In genomic region chr1:38000233-38000528, GRCh38 we compare ENCODE assay signal across 9 cellular contexts. TPM values are rescaled to one million over a fixed set of nuclear protein-coding genes. Genes with fewer than 3 reads are reported as not detected.
DNase-seq lines count a peak whose midpoint lies in the region; ATAC-seq and TF ChIP-seq lines count a peak whose summit lies in the region.
"Had no signal": no experiment of that assay in that cellular context is flagged by ENCODE, and none has a peak within 500 bp of the region (broad histone marks: within the 10 kb centered on the region; RNA-seq: fewer than 3 reads in every experiment).

No MANE protein-coding gene starts in this region.

- H4K20me1 ChIP-seq in smooth muscle cell (ENCODE audit: low read depth) = peaks cover 23% of the 10 kb centered on the region

- peaks cover 48% of the 10 kb centered on the region for H3F3A ChIP-seq in smooth muscle cell (ENCODE audit: low read depth)

- peaks cover 2% of the 10 kb centered on the region; the same call in 1 of the 2 replicates for H3K27me3 Mint-ChIP-seq in HFFc6 (ENCODE audit: insufficient read depth)
- no peaks in the 10 kb centered on the region for H3K27me3 Mint-ChIP-seq in activated naive CD8-positive, alpha-beta T cell treated with anti-CD3 and anti-CD28 coated beads, Interleukin-2, amount 50 U/mL, for 24 hours
- peaks cover 0 to 9% (median 0%) of the 10 kb centered on the region in 3 donors for H3K27me3 Mint-ChIP-seq in immature natural killer cell (ENCODE audit: low read depth in 3 of 3)
- H3K27me3 Mint-ChIP-seq in naive thymus-derived CD8-positive, alpha-beta T cell = peaks cover 0 to 2% (median 0%) of the 10 kb centered on the region in 5 donors

- peak overlapping the region; percentile 82 for H3K4me3 Mint-ChIP-seq in HFFc6
- H3K4me3 Mint-ChIP-seq in activated naive CD8-positive, alpha-beta T cell treated with anti-CD3 and anti-CD28 coated beads, Interleukin-2, amount 50 U/mL, for 24 hours = peak overlapping the region; percentile 64
- peak overlapping the region; percentile 56 to 84 (median 66) for H3K4me3 Mint-ChIP-seq in immature natural killer cell
- peak overlapping the region in 1 of 10 donors; percentile 10 for H3K4me3 Mint-ChIP-seq in naive thymus-derived CD8-positive, alpha-beta T cell

- H3K79me2 ChIP-seq in smooth muscle cell (ENCODE audit: low read depth) = peaks cover 58% of the 10 kb centered on the region

- H3K9me3 Mint-ChIP-seq in HFFc6 (no peaks in the 10 kb centered on the region), immature natural killer cell (no peaks in the 10 kb centered on the region)
- H3K9me3 Mint-ChIP-seq in activated naive CD8-positive, alpha-beta T cell treated with anti-CD3 and anti-CD28 coated beads, Interleukin-2, amount 50 U/mL, for 24 hours = no peaks in the 10 kb centered on the region
- no peaks in the 10 kb centered on the region for H3K9me3 Mint-ChIP-seq in naive thymus-derived CD8-positive, alpha-beta T cell

- POLR2A ChIA-PET in naive thymus-derived CD8-positive, alpha-beta T cell (lab: Charles Lee) = interaction anchor here (1.7 to 2.4 kb wide), 2 partner anchors 9 to 10 kb away, joined by 7 to 11 read pairs; partner anchors contain the start of gene SF3A3

- ATAC-seq in activated naive CD8-positive, alpha-beta T cell treated with anti-CD3 and anti-CD28 coated beads, Interleukin-2, amount 50 U/mL, for 24 hours = no peak
- ATAC-seq in esophagus mucosa = no peak
- no peak for ATAC-seq in activated CD4-positive, CD25-positive, alpha-beta regulatory T cell treated with anti-CD3 and anti-CD28 coated beads, Interleukin-2, amount 50 U/mL, for 24 hours
- no peak for ATAC-seq in naive thymus-derived CD8-positive, alpha-beta T cell

- DNase-seq in HFFc6 (no peak), immature natural killer cell (no peak), smooth muscle cell (lab: John Stamatoyannopoulos, UW; ENCODE audit: unreplicated experiment) (no peak)
- no peak for DNase-seq in activated naive CD8-positive, alpha-beta T cell treated with anti-CD3 and anti-CD28 coated beads, Interleukin-2, amount 50 U/mL, for 24 hours
- no peak for DNase-seq in naive thymus-derived CD8-positive, alpha-beta T cell
- DNase-seq in activated naive CD4-positive, alpha-beta T cell treated with anti-CD3 and anti-CD28 coated beads, Interleukin-2, amount 50 U/mL, for 16 hours = no peak
- DNase-seq: NCI-H526 treated with DMSO at 0.1 percent for 48 hours had no signal

- WGBS in smooth muscle cell (ENCODE audit: low lambda C conversion rate) = 27% methylated on average over 2 of the region's 2 CpGs

- no peaks in the 10 kb centered on the region for H3K27me3 ChIP-seq in smooth muscle cell (ENCODE audit: low read depth)

- no peaks in the 10 kb centered on the region for H3K36me3 ChIP-seq in smooth muscle cell (ENCODE audit: low read depth)

- H3K36me3 Mint-ChIP-seq in HFFc6 (ENCODE audit: low read depth) = peaks cover 20% of the 10 kb centered on the region
- H3K36me3 Mint-ChIP-seq in activated naive CD8-positive, alpha-beta T cell treated with anti-CD3 and anti-CD28 coated beads, Interleukin-2, amount 50 U/mL, for 24 hours (ENCODE audit: low read depth) = peaks cover 37% of the 10 kb centered on the region
- H3K36me3 Mint-ChIP-seq in immature natural killer cell = peaks cover 10 to 15% (median 12%) of the 10 kb centered on the region in 3 donors
- H3K36me3 Mint-ChIP-seq in naive thymus-derived CD8-positive, alpha-beta T cell = peaks cover 0 to 7% (median 0%) of the 10 kb centered on the region in 3 donors

- peak overlapping the region; percentile 99 for H3K27ac ChIP-seq in smooth muscle cell (ENCODE audit: low read depth)

- peak overlapping the region; percentile 18 for H3K4me3 ChIP-seq in smooth muscle cell

- H3K27ac Mint-ChIP-seq in HFFc6 (peak overlapping the region; percentile 97), immature natural killer cell (peak overlapping the region; percentile 86 to 96 (median 94))
- H3K27ac Mint-ChIP-seq in activated naive CD8-positive, alpha-beta T cell treated with anti-CD3 and anti-CD28 coated beads, Interleukin-2, amount 50 U/mL, for 24 hours = peak overlapping the region; percentile 92
- H3K27ac Mint-ChIP-seq in naive thymus-derived CD8-positive, alpha-beta T cell = peak overlapping the region in 5 of 10 donors; percentile 25 to 90 (median 73)

- H3K4me1 ChIP-seq in smooth muscle cell (ENCODE audit: low read depth) = peaks cover 38% of the 10 kb centered on the region

- H3K9me3 ChIP-seq in smooth muscle cell (replicated peaks; ENCODE audit: low read depth) = no peaks in the 10 kb centered on the region

- peak overlapping the region; percentile 87 for H3K9ac ChIP-seq in smooth muscle cell (ENCODE audit: low read depth)

- peaks cover 76% of the 10 kb centered on the region for H3K4me1 Mint-ChIP-seq in HFFc6 (ENCODE audit: low read depth)
- peaks cover 70% of the 10 kb centered on the region for H3K4me1 Mint-ChIP-seq in activated naive CD8-positive, alpha-beta T cell treated with anti-CD3 and anti-CD28 coated beads, Interleukin-2, amount 50 U/mL, for 24 hours
- H3K4me1 Mint-ChIP-seq in immature natural killer cell = peaks cover 66 to 71% of the 10 kb centered on the region in 2 donors
- peaks cover 23 to 71% (median 65%) of the 10 kb centered on the region in 4 donors for H3K4me1 Mint-ChIP-seq in naive thymus-derived CD8-positive, alpha-beta T cell

- peak overlapping the region; percentile 97 for H3K4me2 ChIP-seq in smooth muscle cell

- no peak for TF ChIP-seq CTCF in HFFc6 (IDR thresholded peaks at IDR 0.05)
- TF ChIP-seq CTCF in smooth muscle cell (IDR thresholded peaks at IDR 0.05; ENCODE audit: borderline replicate concordance, insufficient read depth, poor library complexity, severe bottlenecking) = no peak

- H2AFZ ChIP-seq in smooth muscle cell (ENCODE audit: low read depth) = no peak overlapping the region

RNA-seq across cellular contexts. Expression of gene FHL3, which starts 5.1 kb away (rescaled TPM):
- total RNA-seq in HFFc6 (2021; fragmentation: NEBNext Ultra II Directional; extraction: Animal tissue kit (Norgen Biotek cat#: 25700)) = 10 to 100 TPM; 29.4 to 40.9 (median 33.2) TPM
- 100 to 1,000 TPM in 1 of 3 donors, 10 to 100 TPM in 2; 36.8 to 121 (median 74.1) TPM for polyA plus RNA-seq in immature natural killer cell
- total RNA-seq in smooth muscle cell = 29.5 and 32.0 TPM in 2 replicates
- 67.1 and 70.2 TPM in 2 replicates for polyA plus RNA-seq in smooth muscle cell
- 10.6 TPM for total RNA-seq in esophagus mucosa
- 10 to 100 TPM; 11.0 to 11.4 TPM for total RNA-seq in naive thymus-derived CD8-positive, alpha-beta T cell
- polyA plus RNA-seq in naive thymus-derived CD8-positive, alpha-beta T cell = 10 to 100 TPM in 1 of 3 donors, 1 to 10 TPM in 2; 4.8 to 12.7 (median 8.1) TPM

RNA-seq across cellular contexts. Expression of gene SF3A3, which starts 10.4 kb away (rescaled TPM):
- 10 to 100 TPM; 71.6 to 91.6 (median 81.3) TPM for total RNA-seq in HFFc6 (2021; fragmentation: NEBNext Ultra II Directional; extraction: Animal tissue kit (Norgen Biotek cat#: 25700))
- polyA plus RNA-seq in immature natural killer cell (10 to 100 TPM; 62.3 to 81.7 (median 70.9) TPM), smooth muscle cell (50.8 and 54.0 TPM in 2 replicates)
- total RNA-seq in smooth muscle cell (74.9 and 79.6 TPM in 2 replicates), esophagus mucosa (41.7 TPM)
- total RNA-seq in naive thymus-derived CD8-positive, alpha-beta T cell = 10 to 100 TPM; 67.0 to 72.0 TPM
- polyA plus RNA-seq in naive thymus-derived CD8-positive, alpha-beta T cell = 100 to 1,000 TPM in 1 of 3 donors, 10 to 100 TPM in 2; 97.4 to 101 (median 98.1) TPM

RNA-seq across cellular contexts. Expression of gene UTP11, which starts 12.4 kb away (rescaled TPM):
- total RNA-seq in HFFc6 (2021; fragmentation: NEBNext Ultra II Directional; extraction: Animal tissue kit (Norgen Biotek cat#: 25700)) = 10 to 100 TPM; 41.4 to 57.1 (median 49.2) TPM
- polyA plus RNA-seq in immature natural killer cell (10 to 100 TPM; 22.6 to 32.7 (median 30.4) TPM), smooth muscle cell (43.7 and 44.4 TPM in 2 replicates)
- total RNA-seq in smooth muscle cell (72.4 and 73.5 TPM in 2 replicates), esophagus mucosa (30.3 TPM)
- 10 to 100 TPM; 14.2 to 17.3 TPM for total RNA-seq in naive thymus-derived CD8-positive, alpha-beta T cell
- polyA plus RNA-seq in naive thymus-derived CD8-positive, alpha-beta T cell = 10 to 100 TPM; 16.6 to 21.4 (median 17.4) TPM

RNA-seq across cellular contexts. Expression of gene POU3F1, which starts 46.4 kb away (rescaled TPM):
- under 1 TPM in 1 of 6 experiments, not detected in 5; 0.11 TPM for total RNA-seq in HFFc6 (2021; fragmentation: NEBNext Ultra II Directional; extraction: Animal tissue kit (Norgen Biotek cat#: 25700))
- polyA plus RNA-seq in immature natural killer cell = under 1 TPM in 2 of 3 donors, not detected in 1; 0.14 to 0.43 TPM
- not detected in 2 replicates for total RNA-seq in smooth muscle cell
- polyA plus RNA-seq in smooth muscle cell = 0.55 and 1.4 TPM in 2 replicates
- 6.0 TPM for total RNA-seq in esophagus mucosa
- total RNA-seq in naive thymus-derived CD8-positive, alpha-beta T cell = under 1 TPM; 0.31 to 0.38 TPM
- under 1 TPM in 1 of 3 donors, not detected in 2; 0.08 TPM for polyA plus RNA-seq in naive thymus-derived CD8-positive, alpha-beta T cell

RNA-seq across cellular contexts. Expression of gene INPP5B, which starts 53.3 kb away (rescaled TPM):
- 10 to 100 TPM in 4 of 6 experiments, 1 to 10 TPM in 2; 9.6 to 16.0 (median 12.7) TPM for total RNA-seq in HFFc6 (2021; fragmentation: NEBNext Ultra II Directional; extraction: Animal tissue kit (Norgen Biotek cat#: 25700))
- polyA plus RNA-seq in immature natural killer cell (10 to 100 TPM; 11.1 to 28.0 (median 13.6) TPM), smooth muscle cell (5.8 and 6.7 TPM in 2 replicates)
- total RNA-seq in smooth muscle cell (11.0 and 12.0 TPM in 2 replicates), esophagus mucosa (8.6 TPM)
- total RNA-seq in naive thymus-derived CD8-positive, alpha-beta T cell = 10 to 100 TPM; 40.8 to 46.7 TPM
- polyA plus RNA-seq in naive thymus-derived CD8-positive, alpha-beta T cell = 10 to 100 TPM; 11.3 to 22.0 (median 18.5) TPM
